In the genomic region with DNA sequence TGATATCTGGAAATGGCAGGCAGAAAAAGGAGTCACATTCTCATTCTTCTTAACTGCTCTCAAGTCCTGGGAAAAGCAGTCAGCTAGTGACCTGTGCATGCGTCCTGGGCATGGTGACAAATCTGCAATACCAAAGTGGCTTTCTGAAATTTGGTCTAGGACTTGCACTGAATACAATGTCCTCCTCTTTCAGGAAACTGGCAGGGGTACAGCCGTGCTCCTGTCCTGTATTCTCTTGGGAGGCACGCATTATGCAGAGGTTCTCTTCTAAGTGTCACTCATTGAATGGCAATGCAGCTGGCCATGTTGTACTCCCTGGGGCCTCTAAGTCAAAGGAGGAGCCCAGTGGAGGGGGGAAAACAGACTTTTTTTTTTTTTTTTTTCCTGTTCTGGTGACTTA, we compare ENCODE assay signal across 14 cellular contexts. TPM values are rescaled to one million over a fixed set of nuclear protein-coding genes. Genes with fewer than 3 reads are reported as not detected.
DNase-seq lines count a peak whose midpoint lies in the region; ATAC-seq lines count a peak whose summit lies in the region.
"Had no signal": no experiment of that assay in that cellular context is flagged by ENCODE, and none has a peak within 500 bp of the region (broad histone marks: within the 10 kb centered on the region; RNA-seq: fewer than 3 reads in every experiment).

No MANE protein-coding gene starts in this region.

- H3K36me3 ChIP-seq in CD4-positive, alpha-beta memory T cell (ENCODE audit: insufficient read depth, low read length), result peaks cover 5% of the 10 kb centered on the region

- H3K4me3 ChIP-seq in CD4-positive, alpha-beta memory T cell (ENCODE audit: low read length in 2 of 2), result no peak overlapping the region

- H3K4me1 ChIP-seq in CD4-positive, alpha-beta memory T cell (ENCODE audit: insufficient read depth, low read length), result peaks cover 84% of the 10 kb centered on the region

- H3K27ac Mint-ChIP-seq in CD4-positive, alpha-beta memory T cell, result peak overlapping the region in 5 of 7 donors; percentile 19 to 82 (median 42)
- H3K27ac Mint-ChIP-seq in activated naive CD8-positive, alpha-beta T cell treated with anti-CD3 and anti-CD28 coated beads for 36 hours, result peak overlapping the region; percentile 63

- peak overlapping the region in 5 of 8 donors; percentile 43 to 83 (median 54) for H3K4me3 Mint-ChIP-seq in CD4-positive, alpha-beta memory T cell
- no peak overlapping the region for H3K4me3 Mint-ChIP-seq in activated naive CD8-positive, alpha-beta T cell treated with anti-CD3 and anti-CD28 coated beads for 36 hours

- peaks cover 60 to 92% (median 77%) of the 10 kb centered on the region in 4 donors for H3K4me1 Mint-ChIP-seq in CD4-positive, alpha-beta memory T cell
- peaks cover 86% of the 10 kb centered on the region for H3K4me1 Mint-ChIP-seq in activated naive CD8-positive, alpha-beta T cell treated with anti-CD3 and anti-CD28 coated beads for 36 hours

- no peak for ATAC-seq in GM18519 (IDR thresholded peaks at IDR 0.05; ENCODE audit: low FRiP score, unreplicated experiment)
- ATAC-seq in HG02759 (IDR thresholded peaks at IDR 0.05; ENCODE audit: unreplicated experiment), result no peak
- ATAC-seq: HCT116 had no signal

- DNase-seq in NCI-H1436 (lab: John Stamatoyannopoulos, UW), result peak; percentile 52
- no peak for DNase-seq in NCI-H1436 treated with DMSO at 0.1 percent for 48 hours (lab: John Stamatoyannopoulos, UW)
- DNase-seq in CD4-positive, alpha-beta memory T cell, result no peak
- no peak for DNase-seq in activated naive CD8-positive, alpha-beta T cell treated with anti-CD3 and anti-CD28 coated beads for 36 hours
- DNase-seq in midbrain (lab: John Stamatoyannopoulos, UW), result peak; percentile 41
- DNase-seq in SIG-M5 treated with dmso at 0.1 percent for 504 hours (lab: John Stamatoyannopoulos, UW; ENCODE audit: unreplicated experiment), result no peak
- DNase-seq: activated naive CD4-positive, alpha-beta T cell; central memory CD4-positive, alpha-beta T cell; naive B cell; stimulated activated naive CD4-positive, alpha-beta T cell treated with Interleukin-2 at 50 U/mL for 16 hours; T-helper 9 cell had no signal

- intact Hi-C loops in CD4-positive, alpha-beta memory T cell (cut with micrococcal nuclease), result no loop called here

- H3K36me3 Mint-ChIP-seq in CD4-positive, alpha-beta memory T cell, result peaks cover 11 to 63% of the 10 kb centered on the region in 2 donors
- peaks cover 53% of the 10 kb centered on the region for H3K36me3 Mint-ChIP-seq in activated naive CD8-positive, alpha-beta T cell treated with anti-CD3 and anti-CD28 coated beads for 36 hours
- H3K36me3 Mint-ChIP-seq: naive B cell had no signal

- CTCF ChIA-PET in CD4-positive, alpha-beta memory T cell (lab: Charles Lee; ENCODE audit: partially characterized antibody), result interaction anchor here (0.9 to 1.8 kb wide), 2 partner anchors 13 to 24 kb away, joined by 4 to 8 read pairs; no protein-coding TSS in a partner anchor

- POLR2A ChIA-PET in CD4-positive, alpha-beta memory T cell (lab: Charles Lee; ENCODE audit: partially characterized antibody), result interaction anchor here (1.4 to 10.8 kb wide), 4 partner anchors 9 to 43 kb away, joined by 4 to 134 read pairs (median 28); partner anchors contain the start of genes FLOT2 and PHF12

- no peak overlapping the region for H3K27ac ChIP-seq in CD4-positive, alpha-beta memory T cell (ENCODE audit: low read depth, low read length)

- H3K27me3 ChIP-seq in CD4-positive, alpha-beta memory T cell (ENCODE audit: insufficient read depth, low read length), result no peaks in the 10 kb centered on the region

- no peaks in the 10 kb centered on the region for H3K27me3 Mint-ChIP-seq in CD4-positive, alpha-beta memory T cell
- H3K27me3 Mint-ChIP-seq in activated naive CD8-positive, alpha-beta T cell treated with anti-CD3 and anti-CD28 coated beads for 36 hours, result no peaks in the 10 kb centered on the region
- H3K27me3 Mint-ChIP-seq: naive B cell had no signal

- H3K9me3 ChIP-seq in CD4-positive, alpha-beta memory T cell (ENCODE audit: control insufficient read depth in 1 of 2, low read length in 2 of 2), result no peaks in the 10 kb centered on the region

- H3K9me3 Mint-ChIP-seq in CD4-positive, alpha-beta memory T cell, result no peaks in the 10 kb centered on the region
- H3K9me3 Mint-ChIP-seq in activated naive CD8-positive, alpha-beta T cell treated with anti-CD3 and anti-CD28 coated beads for 36 hours, result no peaks in the 10 kb centered on the region
- H3K9me3 Mint-ChIP-seq: naive B cell had no signal

RNA-seq across cellular contexts. Expression of gene PHF12, which starts 10.6 kb away (rescaled TPM):
- 100 to 1,000 TPM; 125 to 135 TPM for total RNA-seq in CD4-positive, alpha-beta memory T cell
- 10 to 100 TPM in 1 of 2 donors, 1 to 10 TPM in 1; 5.0 to 12.7 TPM for polyA plus RNA-seq in CD4-positive, alpha-beta memory T cell
- total RNA-seq in activated naive CD8-positive, alpha-beta T cell treated with anti-CD3 and anti-CD28 coated beads for 36 hours, result 10 to 100 TPM; 41.4 to 45.7 TPM

RNA-seq across cellular contexts. Expression of gene DHRS13, which starts 37.8 kb away (rescaled TPM):
- 10 to 100 TPM; 44.6 to 49.6 TPM for total RNA-seq in CD4-positive, alpha-beta memory T cell
- 10 to 100 TPM; 15.1 to 19.6 TPM for polyA plus RNA-seq in CD4-positive, alpha-beta memory T cell
- total RNA-seq in activated naive CD8-positive, alpha-beta T cell treated with anti-CD3 and anti-CD28 coated beads for 36 hours, result 10 to 100 TPM; 31.8 to 34.1 TPM

RNA-seq across cellular contexts. Expression of gene FLOT2, which starts 43.1 kb away (rescaled TPM):
- total RNA-seq in CD4-positive, alpha-beta memory T cell, result 100 to 1,000 TPM; 216 to 224 TPM
- 100 to 1,000 TPM; 284 to 288 TPM for polyA plus RNA-seq in CD4-positive, alpha-beta memory T cell
- 10 to 100 TPM; 56.2 to 65.2 TPM for total RNA-seq in activated naive CD8-positive, alpha-beta T cell treated with anti-CD3 and anti-CD28 coated beads for 36 hours

Comparison
In these comparisons a context has a peak if more than half of its experiments do, and no peak if none do; other contexts are left out.
1. DNase-seq: peak in NCI-H1436 (single experiment) and midbrain (single experiment); none in NCI-H1436 treated with DMSO at 0.1 percent for 48 hours (single experiment), CD4-positive, alpha-beta memory T cell (0 of 5), activated naive CD8-positive, alpha-beta T cell treated with anti-CD3 and anti-CD28 coated beads for 36 hours (single experiment) and SIG-M5 treated with dmso at 0.1 percent for 504 hours (single experiment).